Comparison of ENCODE assay signal across 21 cellular contexts in the genomic region with DNA sequence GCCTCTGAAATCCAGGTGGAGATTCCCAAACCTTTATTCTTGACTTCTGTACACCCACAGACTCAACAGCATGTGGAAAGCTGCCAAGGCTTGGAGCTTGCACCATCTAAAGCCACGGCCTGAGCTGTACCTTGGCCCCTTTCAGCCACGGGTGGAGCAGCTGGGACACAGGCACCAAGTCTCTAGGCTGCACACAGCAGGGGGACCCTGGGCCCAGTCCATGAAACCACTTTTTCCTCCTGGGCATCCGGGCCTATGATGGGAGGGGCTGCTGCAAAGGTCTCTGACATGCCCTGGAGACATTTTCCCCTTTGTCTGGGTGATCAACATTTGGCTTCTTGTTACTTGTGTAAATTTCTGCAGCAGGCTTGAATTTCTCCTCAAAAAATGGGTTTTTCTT. TPM values are rescaled to one million over a fixed set of nuclear protein-coding genes. Genes with fewer than 3 reads are reported as not detected.
"Had no signal": no experiment of that assay in that cellular context is flagged by ENCODE, and none has a peak within 500 bp of the region (broad histone marks: within the 10 kb centered on the region; RNA-seq: fewer than 3 reads in every experiment).

No MANE protein-coding gene starts in this region.

- DNase-seq: dermis blood vessel endothelial cell; dorsolateral prefrontal cortex; effector CD4-positive, alpha-beta T cell; effector memory CD4-positive, alpha-beta T cell; foreskin keratinocyte; heart left ventricle; hippocampal formation; left cardiac atrium; left ventricle myocardium superior; lower lobe of right lung; mesenchymal stem cell; midbrain had no signal

- ATAC-seq: foreskin keratinocyte, gastroesophageal sphincter, heart left ventricle, left cardiac atrium, left lobe of liver, left ventricle myocardium superior, lower lobe of right lung had no signal

- H3K4me1 ChIP-seq: esophagus muscularis mucosa, foreskin keratinocyte, gastroesophageal sphincter, heart left ventricle, lower lobe of right lung had no signal

- H3K36me3 ChIP-seq: esophagus muscularis mucosa, gastroesophageal sphincter, heart left ventricle, lower lobe of right lung had no signal

- FAIRE-seq: colon, endothelial cell of umbilical vein, frontal cortex, islet of Langerhans, keratinocyte had no signal

- H3K27me3 ChIP-seq: dorsolateral prefrontal cortex, esophagus muscularis mucosa, foreskin keratinocyte, gastroesophageal sphincter, heart left ventricle had no signal

- H3K4me3 ChIP-seq: coronary artery, dorsolateral prefrontal cortex, esophagus muscularis mucosa, gastroesophageal sphincter, heart left ventricle, lower lobe of right lung had no signal

- H3K9me3 ChIP-seq: esophagus muscularis mucosa, gastroesophageal sphincter, lower lobe of right lung had no signal

- H3K27ac ChIP-seq: coronary artery, dorsolateral prefrontal cortex, esophagus muscularis mucosa, foreskin keratinocyte, gastroesophageal sphincter, heart left ventricle, lower lobe of right lung had no signal

RNA-seq across cellular contexts. Expression of a gene that starts 32.0 kb away (rescaled TPM):
- total RNA-seq: left ventricle myocardium superior had no signal
